8 cellular contexts compared by ENCODE assay signal in the genomic region with DNA sequence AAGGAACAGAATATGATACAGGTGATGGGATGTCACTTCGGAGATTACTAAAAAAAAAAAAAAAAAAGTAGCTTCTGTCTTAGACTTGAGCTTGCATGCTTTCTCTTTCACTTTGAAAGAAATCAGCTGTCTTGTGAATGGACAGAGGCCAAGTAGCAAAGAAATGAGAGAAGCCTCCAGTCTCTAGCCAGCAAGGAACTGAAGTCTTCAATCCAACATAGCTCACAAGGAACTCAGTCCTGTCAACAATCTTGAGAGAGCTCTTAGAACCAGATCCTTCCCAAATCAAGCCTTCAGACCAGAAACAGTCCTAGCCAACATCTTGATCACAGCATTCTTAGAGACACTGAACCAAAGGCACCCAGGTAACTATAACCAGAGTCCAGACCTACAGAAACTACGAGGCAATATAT. TPM values are rescaled to one million over a fixed set of nuclear protein-coding genes. Genes with fewer than 3 reads are reported as not detected.
DNase-seq lines count a peak whose midpoint lies in the region; ATAC-seq, FAIRE-seq and TF ChIP-seq lines count a peak whose summit lies in the region.

No MANE protein-coding gene starts in this region.

- no peak for TF ChIP-seq CTCF in NB4 (IDR thresholded peaks at IDR 0.05; ENCODE audit: low read depth, low read length)
- no peak for TF ChIP-seq CTCF in osteocyte (IDR thresholded peaks at IDR 0.05)

- H3K4me1 Mint-ChIP-seq in osteocyte (ENCODE audit: unreplicated experiment): peaks cover 69% of the 10 kb centered on the region

- peak; percentile 71 for ATAC-seq in GM21529 (IDR thresholded peaks at IDR 0.05; ENCODE audit: unreplicated experiment)

- peak overlapping the region; percentile 39 for H3K4me3 ChIP-seq in NB4 (ENCODE audit: low read depth, low read length)

- peaks cover 36% of the 10 kb centered on the region for H3K36me3 Mint-ChIP-seq in osteocyte (ENCODE audit: unreplicated experiment)

- DNase-seq in GM03348 (ENCODE audit: low spot score) (peak; percentile 55), NB4 (ENCODE audit: low read depth) (peak; percentile 37), epidermal melanocyte (ENCODE audit: insufficient read length, low spot score) (peak; percentile 46), osteocyte (ENCODE audit: extremely low spot score, unreplicated experiment) (no peak), cerebellum (ENCODE audit: low spot score) (no peak), NCI-H1930 (lab: John Stamatoyannopoulos, UW) (no peak), H54 (ENCODE audit: insufficient read length, low spot score) (no peak)

- no peaks in the 10 kb centered on the region for H3K27me3 Mint-ChIP-seq in osteocyte (ENCODE audit: unreplicated experiment)

- TF ChIP-seq POLR2A in NB4 (IDR thresholded peaks at IDR 0.05; ENCODE audit: extremely low read depth, insufficient read length) (no peak), H54 (IDR thresholded peaks at IDR 0.05; ENCODE audit: low read depth, low read length) (no peak)

- H3K27ac Mint-ChIP-seq in osteocyte (ENCODE audit: unreplicated experiment): peak overlapping the region; percentile 73

- H3K4me3 Mint-ChIP-seq in osteocyte (ENCODE audit: unreplicated experiment): peak overlapping the region; percentile 2

- no peaks in the 10 kb centered on the region for H3K9me3 Mint-ChIP-seq in osteocyte (ENCODE audit: unreplicated experiment)

- FAIRE-seq in H54 (lab: Jason Lieb, UNC): no peak

RNA-seq across cellular contexts. Expression of gene N4BP2L2, which starts 7.7 kb away (rescaled TPM):
- total RNA-seq in osteocyte (138 and 148 TPM in 2 replicates), cerebellum (172 TPM)

RNA-seq across cellular contexts. Expression of gene PDS5B, which starts 55.4 kb away (rescaled TPM):
- 65.8 and 72.4 TPM in 2 replicates for total RNA-seq in osteocyte
- 125 TPM for total RNA-seq in cerebellum

Comparison
In these comparisons a context has a peak if more than half of its experiments do, and no peak if none do; other contexts are left out.
1. DNase-seq: peak in GM03348 (single experiment), NB4 (single experiment) and epidermal melanocyte (single experiment); none in osteocyte (single experiment), cerebellum (single experiment), NCI-H1930 (0 of 2) and H54 (single experiment).